Comparison of ENCODE assay signal across 31 cellular contexts in the genomic region with DNA sequence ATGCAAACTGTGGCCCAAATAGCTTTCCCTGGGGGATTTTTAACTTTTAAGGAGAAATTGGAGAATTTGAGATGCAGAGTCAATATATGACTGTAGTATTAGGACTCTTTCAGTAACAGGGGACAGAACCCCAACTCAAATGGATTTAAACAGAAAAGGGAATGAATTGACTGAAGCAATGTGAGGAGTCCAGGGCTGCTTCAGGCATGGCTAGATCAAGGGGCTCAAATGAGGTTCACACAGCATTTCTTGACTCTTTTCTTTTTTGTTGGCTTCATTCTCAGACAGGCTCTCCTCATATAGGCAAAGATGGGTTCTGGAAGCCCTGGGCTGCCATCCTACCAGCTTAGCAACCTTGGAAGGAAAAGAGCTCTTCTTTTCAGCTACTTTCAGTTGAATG. TPM values are rescaled to one million over a fixed set of nuclear protein-coding genes. Genes with fewer than 3 reads are reported as not detected.
"Had no signal": no experiment of that assay in that cellular context is flagged by ENCODE, and none has a peak within 500 bp of the region (broad histone marks: within the 10 kb centered on the region; RNA-seq: fewer than 3 reads in every experiment).

No MANE protein-coding gene starts in this region.

- H3K4me1 ChIP-seq: stomach, suprapubic skin, testis, thyroid gland, tibial artery, tibial nerve, transverse colon, upper lobe of left lung, upper lobe of right lung, uterus, vagina had no signal

- ATAC-seq: stimulated activated effector memory CD8-positive, alpha-beta T cell treated with anti-CD3 and anti-CD28 coated beads, Interleukin-12 subunit alpha, Interleukin-12 subunit beta, amount 100 ng/mL, for 72 hours; stimulated activated memory B cell treated with anti-CD40 and anti-IgM and Interleukin-4, amounts not matched to agents 10 μg/mL and 1 μg/mL and 100 μg/mL, for 72 hours; stimulated activated naive B cell treated with anti-CD40 and anti-IgM and Interleukin-4, amounts not matched to agents 10 μg/mL and 1 μg/mL and 100 μg/mL, for 72 hours; stimulated activated naive CD8-positive, alpha-beta T cell treated with anti-CD3 and anti-CD28 coated beads, Interleukin-15, amount 100 ng/mL, for 72 hours; stimulated activated naive CD8-positive, alpha-beta T cell treated with anti-CD3 and anti-CD28 coated beads, Interleukin-15, Interleukin-2, amounts not matched to agents 100 U/mL and 50 U/mL, for 24 hours; upper lobe of right lung had no signal

- H3K27ac ChIP-seq: stomach, suprapubic skin, testis, thoracic aorta, thyroid gland, tibial artery, tibial nerve, transverse colon, upper lobe of left lung, upper lobe of right lung, uterus, vagina had no signal

- H3K27me3 ChIP-seq: stomach, testis, thyroid gland, tibial nerve, transverse colon, upper lobe of left lung, upper lobe of right lung, uterus, vagina had no signal

- DNase-seq: stimulated activated CD4-positive, alpha-beta T cell treated with anti-CD3 and anti-CD28 coated beads, Interleukin-2, amount 100 ng/mL, for 48 hours; stimulated activated CD4-positive, alpha-beta T cell treated with anti-CD3 and anti-CD28 coated beads, Interleukin-4, amount 100 ng/mL, for 1 hour; stimulated activated CD4-positive, alpha-beta T cell treated with anti-CD3 and anti-CD28 coated beads, Interleukin-4, amount 100 ng/mL, for 24 hours; stimulated activated CD4-positive, alpha-beta T cell treated with anti-CD3 and anti-CD28 coated beads, Interleukin-4, amount 100 ng/mL, for 4 hours; stimulated activated CD8-positive, alpha-beta memory T cell treated with anti-CD3 and anti-CD28 coated beads, Interleukin-4, amount 100 ng/mL, for 48 hours; stimulated activated naive B cell treated with anti-CD40 and anti-IgM and Interleukin-4, amounts not matched to agents 10 μg/mL and 1 μg/mL and 100 μg/mL, for 72 hours; stimulated activated naive CD4-positive, alpha-beta T cell; stimulated activated naive CD4-positive, alpha-beta T cell treated with Interleukin-2 at 50 U/mL for 16 hours; stimulated activated naive CD8-positive, alpha-beta T cell treated with anti-CD3 and anti-CD28 coated beads, Interleukin-15, amount 100 ng/mL, for 72 hours; stimulated activated naive CD8-positive, alpha-beta T cell treated with anti-CD3 and anti-CD28 coated beads, Interleukin-15, Interleukin-2, amounts not matched to agents 100 U/mL and 50 U/mL, for 24 hours; stomach; substantia nigra; testis; thyroid gland; tibial artery; transverse colon; trophoblast cell; upper lobe of left lung; upper lobe of right lung; uterus had no signal

- FAIRE-seq: urothelium cell line had no signal

- H3K4me3 ChIP-seq: stomach, suprapubic skin, testis, thoracic aorta, thyroid gland, tibial artery, tibial nerve, transverse colon, upper lobe of left lung, upper lobe of right lung, uterus, vagina had no signal

- H3K36me3 ChIP-seq: suprapubic skin, thoracic aorta, thyroid gland, tibial artery, tibial nerve, transverse colon, upper lobe of left lung, upper lobe of right lung, uterus, vagina had no signal

- H3K9me3 ChIP-seq: stomach, suprapubic skin, testis, thoracic aorta, thyroid gland, tibial artery, tibial nerve, transverse colon, upper lobe of left lung, upper lobe of right lung, uterus, vagina had no signal

RNA-seq across cellular contexts. Expression of gene HNF1A, which starts 13.6 kb away (rescaled TPM):
- total RNA-seq: subcutaneous adipose tissue, temporal lobe, thyroid gland, tibial nerve, upper lobe of right lung, ureter, urinary bladder, vagina had no signal
